10 cellular contexts compared by ENCODE assay signal in the genomic region with DNA sequence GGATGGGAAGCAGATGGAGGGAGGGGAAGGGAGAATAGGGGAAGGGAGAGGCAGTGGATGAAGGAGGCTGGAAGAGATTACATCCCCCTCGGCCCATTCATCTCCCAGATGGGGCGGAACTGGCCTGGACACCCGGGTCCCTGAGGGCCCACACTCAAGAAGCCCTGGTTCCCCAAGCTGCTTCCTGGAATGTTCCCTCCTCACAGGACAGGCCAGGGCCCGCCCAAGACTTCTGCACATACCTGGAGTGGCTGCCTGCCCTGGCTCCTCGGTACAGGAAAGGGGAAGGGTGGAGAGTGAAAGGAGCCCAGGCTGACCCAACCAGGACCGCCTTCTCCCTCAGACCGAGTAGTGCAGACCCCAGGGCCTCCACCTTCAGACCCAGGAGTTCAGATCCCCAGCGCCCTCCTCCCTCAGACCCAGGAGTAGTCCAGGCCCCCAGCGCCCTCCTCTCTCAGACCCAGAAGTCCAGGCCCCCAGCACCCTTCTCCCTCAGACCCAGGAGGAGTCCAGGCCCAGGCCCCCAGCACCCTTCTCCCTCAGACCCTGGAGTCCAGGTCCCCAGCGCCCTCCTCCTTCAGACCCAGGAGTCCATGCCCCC. TPM values are rescaled to one million over a fixed set of nuclear protein-coding genes. Genes with fewer than 3 reads are reported as not detected.
DNase-seq lines count a peak whose midpoint lies in the region; ATAC-seq and TF ChIP-seq lines count a peak whose summit lies in the region.
"Had no signal": no experiment of that assay in that cellular context is flagged by ENCODE, and none has a peak within 500 bp of the region (broad histone marks: within the 10 kb centered on the region; RNA-seq: fewer than 3 reads in every experiment).

No MANE protein-coding gene starts in this region.

- CTCF ChIA-PET in HEK293 (lab: Yijun Ruan, JAX) = interaction anchor here (1.4 kb wide), 1 partner anchor 64 kb away, joined by 4 read pairs; no protein-coding TSS in a partner anchor

- peaks cover 5 to 100% of the 10 kb centered on the region in 2 donors for H3K27me3 ChIP-seq in left lung

- H3K27me3 Mint-ChIP-seq in brain (peaks cover 77% of the 10 kb centered on the region), type B pancreatic cell (peaks cover 35% of the 10 kb centered on the region)

- TF ChIP-seq CTCF in HEK293 (tag by site-specific recombination; IDR thresholded peaks at IDR 0.05) = no peak
- TF ChIP-seq CTCF in brain (conservative IDR thresholded peaks at IDR 0.05) = no peak
- no peak for TF ChIP-seq CTCF in left lung (IDR thresholded peaks at IDR 0.05)
- no peak for TF ChIP-seq CTCF in type B pancreatic cell (conservative IDR thresholded peaks at IDR 0.05)

- peaks cover 21% of the 10 kb centered on the region for H3K4me1 Mint-ChIP-seq in brain
- H3K4me1 Mint-ChIP-seq in type B pancreatic cell (ENCODE audit: unreplicated experiment) = peaks cover 24% of the 10 kb centered on the region
- H3K4me1 Mint-ChIP-seq: activated CD4-positive, alpha-beta T cell treated with anti-CD3 and anti-CD28 coated beads, Interleukin-2, amount 10 ng/mL, durations not matched to agents 7 days and 5 days had no signal

- H3K4me3 Mint-ChIP-seq in brain (peak overlapping the region in 4 of 5 experiments; percentile 26 to 69 (median 48)), type B pancreatic cell (peak overlapping the region; percentile 67)
- H3K4me3 Mint-ChIP-seq: activated CD4-positive, alpha-beta T cell treated with anti-CD3 and anti-CD28 coated beads, Interleukin-2, amount 10 ng/mL, durations not matched to agents 7 days and 5 days had no signal

- intact Hi-C loops in left lung (cut with DNase I) (no loop called here), Right ventricle myocardium superior (cut with DNase I) (no loop called here)

- no peaks in the 10 kb centered on the region for H3K36me3 Mint-ChIP-seq in brain
- no peaks in the 10 kb centered on the region for H3K36me3 Mint-ChIP-seq in type B pancreatic cell

- H3K36me3 ChIP-seq in HEK293 (ENCODE audit: control insufficient read depth in 2 of 2, insufficient read depth in 1 of 2, low read length in 2 of 2) (no peaks in the 10 kb centered on the region), left lung (no peaks in the 10 kb centered on the region)
- H3K36me3 ChIP-seq: colonic mucosa had no signal

- H3K4me1 ChIP-seq in HEK293 (ENCODE audit: control insufficient read depth, insufficient read depth, low read length) (peaks cover 6% of the 10 kb centered on the region), left lung (no peaks in the 10 kb centered on the region)
- H3K4me1 ChIP-seq: colonic mucosa had no signal

- no peaks in the 10 kb centered on the region for H3K9me3 ChIP-seq in HEK293 (ENCODE audit: control insufficient read depth, insufficient read depth, low read depth, low read length)
- H3K9me3 ChIP-seq in left lung = no peaks in the 10 kb centered on the region
- H3K9me3 ChIP-seq: colonic mucosa had no signal

- peaks cover 0 to under 1% (median 0%) of the 10 kb centered on the region in 5 experiments for H3K9me3 Mint-ChIP-seq in brain
- no peaks in the 10 kb centered on the region for H3K9me3 Mint-ChIP-seq in type B pancreatic cell
- H3K9me3 Mint-ChIP-seq: activated CD4-positive, alpha-beta T cell treated with anti-CD3 and anti-CD28 coated beads, Interleukin-2, amount 10 ng/mL, durations not matched to agents 7 days and 5 days had no signal

- H3K27ac ChIP-seq in HEK293 (ENCODE audit: extremely low read depth, low read depth, low read length) = no peak overlapping the region
- H3K27ac ChIP-seq in left lung = no peak overlapping the region
- H3K27ac ChIP-seq: colonic mucosa had no signal

- H3K27ac Mint-ChIP-seq in brain = no peak overlapping the region
- no peak overlapping the region for H3K27ac Mint-ChIP-seq in type B pancreatic cell
- H3K27ac Mint-ChIP-seq: activated CD4-positive, alpha-beta T cell treated with anti-CD3 and anti-CD28 coated beads, Interleukin-2, amount 10 ng/mL, durations not matched to agents 7 days and 5 days had no signal

- ATAC-seq in left lung (peak; percentile 88), HG03139 (IDR thresholded peaks at IDR 0.05; ENCODE audit: unreplicated experiment) (no peak), Right ventricle myocardium superior (ENCODE audit: poor library complexity) (no peak)

- no peak overlapping the region for H3K4me3 ChIP-seq in HEK293 (ENCODE audit: low read depth, low read length)
- peak overlapping the region; percentile 10 to 14 for H3K4me3 ChIP-seq in left lung

- no peak for DNase-seq in left lung
- no peak for DNase-seq in type B pancreatic cell (ENCODE audit: extremely low spot score, unreplicated experiment)
- DNase-seq in NCI-H2196 treated with DMSO at 0.1 percent for 48 hours (lab: John Stamatoyannopoulos, UW; ENCODE audit: unreplicated experiment) = no peak
- no peak for DNase-seq in Right ventricle myocardium superior
- DNase-seq: activated CD4-positive, alpha-beta T cell treated with anti-CD3 and anti-CD28 coated beads, Interleukin-2, amount 10 ng/mL, durations not matched to agents 7 days and 5 days; NCI-H1048 had no signal

- POLR2A ChIA-PET in HEK293 (lab: Yijun Ruan, JAX) = interaction anchor here (1.0 to 2.0 kb wide), 3 partner anchors 8 to 252 kb away, joined by 3 to 12 read pairs (median 8); a partner anchor contains a TSS

TF ChIP-seq in HEK293, 187 proteins besides CTCF, POLR2A, EP300 and RAD21:
- 0 out of 2 replicates have a peak, but pooled peaks have one; percentile 9 for TF ChIP-seq ZBTB20 (tag by site-specific recombination; IDR thresholded peaks at IDR 0.05)
- TF ChIP-seq, protein P1, sequence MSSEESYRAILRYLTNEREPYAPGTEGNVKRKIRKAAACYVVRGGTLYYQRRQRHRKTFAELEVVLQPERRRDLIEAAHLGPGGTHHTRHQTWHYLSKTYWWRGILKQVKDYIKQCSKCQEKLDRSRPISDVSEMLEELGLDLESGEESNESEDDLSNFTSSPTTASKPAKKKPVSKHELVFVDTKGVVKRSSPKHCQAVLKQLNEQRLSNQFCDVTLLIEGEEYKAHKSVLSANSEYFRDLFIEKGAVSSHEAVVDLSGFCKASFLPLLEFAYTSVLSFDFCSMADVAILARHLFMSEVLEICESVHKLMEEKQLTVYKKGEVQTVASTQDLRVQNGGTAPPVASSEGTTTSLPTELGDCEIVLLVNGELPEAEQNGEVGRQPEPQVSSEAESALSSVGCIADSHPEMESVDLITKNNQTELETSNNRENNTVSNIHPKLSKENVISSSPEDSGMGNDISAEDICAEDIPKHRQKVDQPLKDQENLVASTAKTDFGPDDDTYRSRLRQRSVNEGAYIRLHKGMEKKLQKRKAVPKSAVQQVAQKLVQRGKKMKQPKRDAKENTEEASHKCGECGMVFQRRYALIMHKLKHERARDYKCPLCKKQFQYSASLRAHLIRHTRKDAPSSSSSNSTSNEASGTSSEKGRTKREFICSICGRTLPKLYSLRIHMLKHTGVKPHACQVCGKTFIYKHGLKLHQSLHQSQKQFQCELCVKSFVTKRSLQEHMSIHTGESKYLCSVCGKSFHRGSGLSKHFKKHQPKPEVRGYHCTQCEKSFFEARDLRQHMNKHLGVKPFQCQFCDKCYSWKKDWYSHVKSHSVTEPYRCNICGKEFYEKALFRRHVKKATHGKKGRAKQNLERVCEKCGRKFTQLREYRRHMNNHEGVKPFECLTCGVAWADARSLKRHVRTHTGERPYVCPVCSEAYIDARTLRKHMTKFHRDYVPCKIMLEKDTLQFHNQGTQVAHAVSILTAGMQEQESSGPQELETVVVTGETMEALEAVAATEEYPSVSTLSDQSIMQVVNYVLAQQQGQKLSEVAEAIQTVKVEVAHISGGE (tag by site-specific recombination; conservative IDR thresholded peaks at IDR 0.05; ENCODE audit: low read depth) = no peak
- peak; percentile 40 for TF ChIP-seq ZNF335 (tag by site-specific recombination; conservative IDR thresholded peaks at IDR 0.05)
- TF ChIP-seq SP2 (tag by site-specific recombination; IDR thresholded peaks at IDR 0.05) = peak; percentile 36

RNA-seq across cellular contexts. Expression of a gene that starts 0.5 kb away (rescaled TPM):
- polyA plus RNA-seq in brain (ENCODE audit: insufficient read depth, low read depth, low replicate concordance) = not detected
- 1 to 10 TPM; 2.1 to 6.2 TPM for total RNA-seq in left lung
- 3.9 and 5.2 TPM in 2 replicates for total RNA-seq in type B pancreatic cell (ENCODE audit: low replicate concordance)
- total RNA-seq in Right ventricle myocardium superior = 0.48 TPM
- total RNA-seq: activated CD4-positive, alpha-beta T cell treated with anti-CD3 and anti-CD28 coated beads, Interleukin-2, amount 10 ng/mL, durations not matched to agents 7 days and 5 days; colonic mucosa had no signal

RNA-seq across cellular contexts. Expression of a gene that starts 6.6 kb away (rescaled TPM):
- not detected for polyA plus RNA-seq in brain (ENCODE audit: insufficient read depth, low read depth, low replicate concordance)
- total RNA-seq in left lung = under 1 TPM; 0.09 to 0.34 TPM
- total RNA-seq in type B pancreatic cell (ENCODE audit: low replicate concordance) = 1.9 and 3.6 TPM in 2 replicates
- not detected for total RNA-seq in Right ventricle myocardium superior
- total RNA-seq: activated CD4-positive, alpha-beta T cell treated with anti-CD3 and anti-CD28 coated beads, Interleukin-2, amount 10 ng/mL, durations not matched to agents 7 days and 5 days; colonic mucosa had no signal

RNA-seq across cellular contexts. Expression of a gene that starts 8.4 kb away (rescaled TPM):
- not detected for polyA plus RNA-seq in brain (ENCODE audit: insufficient read depth, low read depth, low replicate concordance)
- total RNA-seq in left lung (not detected), type B pancreatic cell (ENCODE audit: low replicate concordance) (not detected in 2 replicates), Right ventricle myocardium superior (0.86 TPM)
- total RNA-seq: activated CD4-positive, alpha-beta T cell treated with anti-CD3 and anti-CD28 coated beads, Interleukin-2, amount 10 ng/mL, durations not matched to agents 7 days and 5 days; colonic mucosa had no signal

RNA-seq across cellular contexts. Expression of a gene that starts 15.2 kb away (rescaled TPM):
- not detected for polyA plus RNA-seq in brain (ENCODE audit: insufficient read depth, low read depth, low replicate concordance)
- not detected for total RNA-seq in left lung
- 9.4 TPM in 1 of 2 replicates, not detected in the other for total RNA-seq in type B pancreatic cell (ENCODE audit: low replicate concordance)
- not detected for total RNA-seq in Right ventricle myocardium superior
- total RNA-seq: activated CD4-positive, alpha-beta T cell treated with anti-CD3 and anti-CD28 coated beads, Interleukin-2, amount 10 ng/mL, durations not matched to agents 7 days and 5 days; colonic mucosa had no signal

RNA-seq across cellular contexts. Expression of a gene that starts 20.5 kb away (rescaled TPM):
- not detected for polyA plus RNA-seq in brain (ENCODE audit: insufficient read depth, low read depth, low replicate concordance)
- total RNA-seq in left lung (under 1 TPM in 1 of 2 donors, not detected in 1; 0.50 TPM), type B pancreatic cell (ENCODE audit: low replicate concordance) (6.7 TPM in 1 of 2 replicates, not detected in the other), Right ventricle myocardium superior (not detected)
- total RNA-seq: activated CD4-positive, alpha-beta T cell treated with anti-CD3 and anti-CD28 coated beads, Interleukin-2, amount 10 ng/mL, durations not matched to agents 7 days and 5 days; colonic mucosa had no signal
